ENCODE assay signal across 1 cellular context in the genomic region with DNA sequence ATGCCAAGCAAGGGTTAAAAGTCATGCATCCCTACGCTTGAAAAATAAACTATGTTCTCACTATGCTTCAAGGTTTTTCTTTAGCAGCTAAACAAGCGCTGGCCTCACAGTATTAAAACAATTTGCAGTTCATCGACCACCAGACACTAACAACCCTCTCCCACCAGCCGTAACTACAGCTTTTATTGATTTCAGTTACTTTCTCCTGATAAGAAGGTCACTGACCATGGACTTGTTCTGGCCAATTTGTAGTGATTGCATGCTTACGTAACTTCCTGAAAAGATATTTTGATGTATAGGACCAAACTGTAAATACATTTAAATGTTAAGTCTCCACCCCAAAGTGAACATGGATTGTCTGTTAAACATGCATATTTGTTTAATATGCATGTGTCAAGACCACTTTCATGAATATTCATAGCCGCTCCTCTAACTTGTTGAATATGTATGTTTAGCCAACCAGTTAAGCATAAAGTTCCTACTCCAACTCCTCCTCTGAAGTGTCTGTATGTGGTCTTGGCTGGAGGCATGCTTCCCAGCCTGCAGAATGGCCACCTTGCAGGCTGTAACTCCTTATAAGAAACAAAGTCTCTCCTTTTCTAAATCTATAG.
TF ChIP-seq lines count a peak whose summit lies in the region.

No MANE protein-coding gene starts in this region.

TF ChIP-seq in HepG2, 621 proteins besides CTCF, POLR2A, EP300 and RAD21 (continued from another document):
- TF ChIP-seq, protein P1, sequence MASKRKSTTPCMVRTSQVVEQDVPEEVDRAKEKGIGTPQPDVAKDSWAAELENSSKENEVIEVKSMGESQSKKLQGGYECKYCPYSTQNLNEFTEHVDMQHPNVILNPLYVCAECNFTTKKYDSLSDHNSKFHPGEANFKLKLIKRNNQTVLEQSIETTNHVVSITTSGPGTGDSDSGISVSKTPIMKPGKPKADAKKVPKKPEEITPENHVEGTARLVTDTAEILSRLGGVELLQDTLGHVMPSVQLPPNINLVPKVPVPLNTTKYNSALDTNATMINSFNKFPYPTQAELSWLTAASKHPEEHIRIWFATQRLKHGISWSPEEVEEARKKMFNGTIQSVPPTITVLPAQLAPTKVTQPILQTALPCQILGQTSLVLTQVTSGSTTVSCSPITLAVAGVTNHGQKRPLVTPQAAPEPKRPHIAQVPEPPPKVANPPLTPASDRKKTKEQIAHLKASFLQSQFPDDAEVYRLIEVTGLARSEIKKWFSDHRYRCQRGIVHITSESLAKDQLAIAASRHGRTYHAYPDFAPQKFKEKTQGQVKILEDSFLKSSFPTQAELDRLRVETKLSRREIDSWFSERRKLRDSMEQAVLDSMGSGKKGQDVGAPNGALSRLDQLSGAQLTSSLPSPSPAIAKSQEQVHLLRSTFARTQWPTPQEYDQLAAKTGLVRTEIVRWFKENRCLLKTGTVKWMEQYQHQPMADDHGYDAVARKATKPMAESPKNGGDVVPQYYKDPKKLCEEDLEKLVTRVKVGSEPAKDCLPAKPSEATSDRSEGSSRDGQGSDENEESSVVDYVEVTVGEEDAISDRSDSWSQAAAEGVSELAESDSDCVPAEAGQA (IDR thresholded peaks at IDR 0.05; ENCODE audit: low read depth) = no peak
- TF ChIP-seq, protein P1 (CRISPR knock-in tag; IDR thresholded peaks at IDR 0.05; ENCODE audit: borderline replicate concordance) = no peak
- TF ChIP-seq HOXD1 (CRISPR knock-in tag; IDR thresholded peaks at IDR 0.05) (0 out of 2 replicates have a peak, but pooled peaks have one; percentile 19), MIXL1 (CRISPR knock-in tag; IDR thresholded peaks at IDR 0.05) (peak; percentile 75), ZNF282 (IDR thresholded peaks at IDR 0.05; ENCODE audit: partially characterized antibody) (no peak), CBFB (CRISPR knock-in tag; IDR thresholded peaks at IDR 0.05) (no peak), NFKB2 (CRISPR knock-in tag; IDR thresholded peaks at IDR 0.05; ENCODE audit: borderline replicate concordance) (no peak), PHF20 (CRISPR knock-in tag; IDR thresholded peaks at IDR 0.05) (no peak), PTBP1 (IDR thresholded peaks at IDR 0.05; ENCODE audit: low read depth, low read length, poor library complexity, severe bottlenecking) (no peak), NR2F6 (IDR thresholded peaks at IDR 0.05) (peak; percentile 73), NR2F6 (CRISPR knock-in tag; IDR thresholded peaks at IDR 0.05) (peak; percentile 68)
- TF ChIP-seq, protein P2, sequence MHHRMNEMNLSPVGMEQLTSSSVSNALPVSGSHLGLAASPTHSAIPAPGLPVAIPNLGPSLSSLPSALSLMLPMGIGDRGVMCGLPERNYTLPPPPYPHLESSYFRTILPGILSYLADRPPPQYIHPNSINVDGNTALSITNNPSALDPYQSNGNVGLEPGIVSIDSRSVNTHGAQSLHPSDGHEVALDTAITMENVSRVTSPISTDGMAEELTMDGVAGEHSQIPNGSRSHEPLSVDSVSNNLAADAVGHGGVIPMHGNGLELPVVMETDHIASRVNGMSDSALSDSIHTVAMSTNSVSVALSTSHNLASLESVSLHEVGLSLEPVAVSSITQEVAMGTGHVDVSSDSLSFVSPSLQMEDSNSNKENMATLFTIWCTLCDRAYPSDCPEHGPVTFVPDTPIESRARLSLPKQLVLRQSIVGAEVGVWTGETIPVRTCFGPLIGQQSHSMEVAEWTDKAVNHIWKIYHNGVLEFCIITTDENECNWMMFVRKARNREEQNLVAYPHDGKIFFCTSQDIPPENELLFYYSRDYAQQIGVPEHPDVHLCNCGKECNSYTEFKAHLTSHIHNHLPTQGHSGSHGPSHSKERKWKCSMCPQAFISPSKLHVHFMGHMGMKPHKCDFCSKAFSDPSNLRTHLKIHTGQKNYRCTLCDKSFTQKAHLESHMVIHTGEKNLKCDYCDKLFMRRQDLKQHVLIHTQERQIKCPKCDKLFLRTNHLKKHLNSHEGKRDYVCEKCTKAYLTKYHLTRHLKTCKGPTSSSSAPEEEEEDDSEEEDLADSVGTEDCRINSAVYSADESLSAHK (CRISPR knock-in tag; IDR thresholded peaks at IDR 0.05; ENCODE audit: borderline replicate concordance) = no peak
- TF ChIP-seq, protein P3, sequence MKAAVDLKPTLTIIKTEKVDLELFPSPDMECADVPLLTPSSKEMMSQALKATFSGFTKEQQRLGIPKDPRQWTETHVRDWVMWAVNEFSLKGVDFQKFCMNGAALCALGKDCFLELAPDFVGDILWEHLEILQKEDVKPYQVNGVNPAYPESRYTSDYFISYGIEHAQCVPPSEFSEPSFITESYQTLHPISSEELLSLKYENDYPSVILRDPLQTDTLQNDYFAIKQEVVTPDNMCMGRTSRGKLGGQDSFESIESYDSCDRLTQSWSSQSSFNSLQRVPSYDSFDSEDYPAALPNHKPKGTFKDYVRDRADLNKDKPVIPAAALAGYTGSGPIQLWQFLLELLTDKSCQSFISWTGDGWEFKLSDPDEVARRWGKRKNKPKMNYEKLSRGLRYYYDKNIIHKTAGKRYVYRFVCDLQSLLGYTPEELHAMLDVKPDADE (CRISPR knock-in tag; IDR thresholded peaks at IDR 0.05) = no peak
- TF ChIP-seq, protein P4, sequence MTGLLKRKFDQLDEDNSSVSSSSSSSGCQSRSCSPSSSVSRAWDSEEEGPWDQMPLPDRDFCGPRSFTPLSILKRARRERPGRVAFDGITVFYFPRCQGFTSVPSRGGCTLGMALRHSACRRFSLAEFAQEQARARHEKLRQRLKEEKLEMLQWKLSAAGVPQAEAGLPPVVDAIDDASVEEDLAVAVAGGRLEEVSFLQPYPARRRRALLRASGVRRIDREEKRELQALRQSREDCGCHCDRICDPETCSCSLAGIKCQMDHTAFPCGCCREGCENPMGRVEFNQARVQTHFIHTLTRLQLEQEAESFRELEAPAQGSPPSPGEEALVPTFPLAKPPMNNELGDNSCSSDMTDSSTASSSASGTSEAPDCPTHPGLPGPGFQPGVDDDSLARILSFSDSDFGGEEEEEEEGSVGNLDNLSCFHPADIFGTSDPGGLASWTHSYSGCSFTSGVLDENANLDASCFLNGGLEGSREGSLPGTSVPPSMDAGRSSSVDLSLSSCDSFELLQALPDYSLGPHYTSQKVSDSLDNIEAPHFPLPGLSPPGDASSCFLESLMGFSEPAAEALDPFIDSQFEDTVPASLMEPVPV (CRISPR knock-in tag; IDR thresholded peaks at IDR 0.05) = no peak
- TF ChIP-seq, protein P5, sequence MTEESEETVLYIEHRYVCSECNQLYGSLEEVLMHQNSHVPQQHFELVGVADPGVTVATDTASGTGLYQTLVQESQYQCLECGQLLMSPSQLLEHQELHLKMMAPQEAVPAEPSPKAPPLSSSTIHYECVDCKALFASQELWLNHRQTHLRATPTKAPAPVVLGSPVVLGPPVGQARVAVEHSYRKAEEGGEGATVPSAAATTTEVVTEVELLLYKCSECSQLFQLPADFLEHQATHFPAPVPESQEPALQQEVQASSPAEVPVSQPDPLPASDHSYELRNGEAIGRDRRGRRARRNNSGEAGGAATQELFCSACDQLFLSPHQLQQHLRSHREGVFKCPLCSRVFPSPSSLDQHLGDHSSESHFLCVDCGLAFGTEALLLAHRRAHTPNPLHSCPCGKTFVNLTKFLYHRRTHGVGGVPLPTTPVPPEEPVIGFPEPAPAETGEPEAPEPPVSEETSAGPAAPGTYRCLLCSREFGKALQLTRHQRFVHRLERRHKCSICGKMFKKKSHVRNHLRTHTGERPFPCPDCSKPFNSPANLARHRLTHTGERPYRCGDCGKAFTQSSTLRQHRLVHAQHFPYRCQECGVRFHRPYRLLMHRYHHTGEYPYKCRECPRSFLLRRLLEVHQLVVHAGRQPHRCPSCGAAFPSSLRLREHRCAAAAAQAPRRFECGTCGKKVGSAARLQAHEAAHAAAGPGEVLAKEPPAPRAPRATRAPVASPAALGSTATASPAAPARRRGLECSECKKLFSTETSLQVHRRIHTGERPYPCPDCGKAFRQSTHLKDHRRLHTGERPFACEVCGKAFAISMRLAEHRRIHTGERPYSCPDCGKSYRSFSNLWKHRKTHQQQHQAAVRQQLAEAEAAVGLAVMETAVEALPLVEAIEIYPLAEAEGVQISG (CRISPR knock-in tag; IDR thresholded peaks at IDR 0.05) = peak; percentile 69; the same call in 1 of the 2 replicates
